22 cellular contexts compared by ENCODE assay signal in genomic region chr9:126682113-126682810, GRCh38.
"Had no signal": no experiment of that assay in that cellular context is flagged by ENCODE, and none has a peak within 500 bp of the region (broad histone marks: within the 10 kb centered on the region; RNA-seq: fewer than 3 reads in every experiment).

No MANE protein-coding gene starts in this region.

- H3K9me3 Mint-ChIP-seq: activated T-helper 1 cell treated with anti-CD3 and anti-CD28 coated beads, Interleukin-12 subunit alpha, Interleukin-12 subunit beta, Interleukin-2, Interleukin-4 antibody, amounts not matched to agents 30 ng/mL and 10 ng/mL and 1 ng/mL, durations not matched to agents 14 hours and 24 hours and 36 hours had no signal

- ATAC-seq: left lung, psoas muscle had no signal

- H3K4me3 Mint-ChIP-seq: activated naive CD8-positive, alpha-beta T cell; activated T-helper 1 cell treated with anti-CD3 and anti-CD28 coated beads, Interleukin-12 subunit alpha, Interleukin-12 subunit beta, Interleukin-2, Interleukin-4 antibody, amounts not matched to agents 30 ng/mL and 10 ng/mL and 1 ng/mL, durations not matched to agents 14 hours and 24 hours and 36 hours had no signal

- H3K27me3 ChIP-seq: testis had no signal

- H3K4me3 ChIP-seq: left lung, psoas muscle, skin epidermis, testis, upper lobe of right lung had no signal

- H3K27ac Mint-ChIP-seq: activated naive CD8-positive, alpha-beta T cell; activated T-helper 1 cell treated with anti-CD3 and anti-CD28 coated beads, Interleukin-12 subunit alpha, Interleukin-12 subunit beta, Interleukin-2, Interleukin-4 antibody, amounts not matched to agents 30 ng/mL and 10 ng/mL and 1 ng/mL, durations not matched to agents 14 hours and 24 hours and 36 hours had no signal

- H3K36me3 Mint-ChIP-seq: activated naive CD8-positive, alpha-beta T cell had no signal

- H3K4me1 ChIP-seq: left lung, psoas muscle, testis, upper lobe of right lung had no signal

- FAIRE-seq: bronchial epithelial cell, endothelial cell of umbilical vein, kidney had no signal

- H3K27ac ChIP-seq: esophagus squamous epithelium, left lung, psoas muscle, skin epidermis, stomach, testis, upper lobe of right lung had no signal

- H3K36me3 ChIP-seq: esophagus squamous epithelium, left lung, stomach, upper lobe of right lung had no signal

- DNase-seq: activated CD4-positive, alpha-beta T cell treated with anti-CD3 and anti-CD28 coated beads for 1 hour; activated T-cell treated with anti-CD3 and anti-CD28 coated beads for 4 hours; cerebellar nuclear complex; effector CD8-positive, alpha-beta T cell; esophagus squamous epithelium; kidney; left lung; mammary epithelial cell; midbrain; psoas muscle; stimulated activated CD4-positive, alpha-beta T cell treated with anti-CD3 and anti-CD28 coated beads, Interleukin-15, amount 100 ng/mL, for 24 hours; stimulated activated CD4-positive, alpha-beta T cell treated with anti-CD3 and anti-CD28 coated beads, Interleukin-2, amount 100 ng/mL, for 48 hours; stomach; T-helper 1 cell; T1000; testis; upper lobe of right lung had no signal

- H3K9me3 ChIP-seq: esophagus squamous epithelium, left lung, psoas muscle, stomach, testis, upper lobe of right lung had no signal
